In the genomic region with DNA sequence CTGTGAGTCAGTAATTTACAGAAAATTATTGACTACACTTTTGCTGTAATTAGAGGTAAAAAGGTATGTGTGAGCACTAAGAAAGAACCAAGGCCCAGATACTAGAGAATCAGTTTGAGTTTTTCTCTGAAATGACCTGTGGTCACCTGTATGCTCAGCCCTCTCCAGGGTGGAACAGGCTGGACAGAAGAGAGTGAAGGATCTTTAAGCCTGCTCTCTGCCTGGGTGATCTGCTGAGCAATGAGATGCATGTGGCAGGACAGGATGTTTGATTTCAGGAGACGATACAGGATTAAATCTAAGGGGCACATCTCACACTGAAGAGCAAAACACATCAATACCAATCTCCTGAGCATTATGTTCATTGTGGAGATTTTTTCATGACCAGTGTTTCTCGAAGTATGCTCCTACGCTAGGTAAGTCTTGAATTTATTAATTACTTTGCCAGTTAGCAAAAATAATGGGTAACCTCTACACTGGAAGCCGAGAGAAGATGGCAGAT, we compare ENCODE assay signal across 14 cellular contexts.
"Had no signal": no experiment of that assay in that cellular context is flagged by ENCODE, and none has a peak within 500 bp of the region (broad histone marks: within the 10 kb centered on the region; RNA-seq: fewer than 3 reads in every experiment).

No MANE protein-coding gene starts in this region.

- H3K27ac ChIP-seq: esophagus squamous epithelium, parathyroid adenoma, SJSA1 had no signal

- H3K4me1 ChIP-seq: parathyroid adenoma, SJSA1 had no signal

- FAIRE-seq: colon had no signal

- DNase-seq: activated CD4-positive, alpha-beta T cell treated with anti-CD3 and anti-CD28 coated beads, Interleukin-2, amount 50 U/mL, for 4 hours; activated gamma-delta T cell; activated T-cell treated with anti-CD3 and anti-CD28 coated beads, Interleukin-2, amount 50 U/mL, for 4 hours; caudate nucleus; esophagus squamous epithelium; retina; stimulated activated CD4-positive, alpha-beta T cell treated with anti-CD3 and anti-CD28 coated beads, Interleukin-4, amount 100 ng/mL, for 24 hours; stimulated activated naive CD8-positive, alpha-beta T cell treated with anti-CD3 and anti-CD28 coated beads, Interleukin-15, Interleukin-2, amounts not matched to agents 100 U/mL and 50 U/mL, for 24 hours; SW 1271 had no signal

- H3K79me2 ChIP-seq: parathyroid adenoma had no signal

- H3K27ac Mint-ChIP-seq: T-helper 2 cell treated with Interferon-gamma antibody and Interleukin-4, amounts not matched to agents 5 μg/mL and 100 μg/mL, for 36 hours had no signal

- H3K27me3 ChIP-seq: esophagus squamous epithelium, SJSA1 had no signal

- H3K9ac ChIP-seq: parathyroid adenoma had no signal

- H3K9me3 ChIP-seq: esophagus squamous epithelium, SJSA1 had no signal

- H3K9me3 Mint-ChIP-seq: activated naive CD4-positive, alpha-beta T cell treated with anti-CD3 and anti-CD28 coated beads, Interleukin-2, amount 50 U/mL, for 72 hours; activated T-cell treated with anti-CD3 and anti-CD28 coated beads, Interleukin-2, amount 50 U/mL, for 4 hours; T-helper 2 cell treated with Interferon-gamma antibody and Interleukin-4, amounts not matched to agents 5 μg/mL and 100 μg/mL, for 36 hours had no signal

- H3K4me3 Mint-ChIP-seq: activated T-cell treated with anti-CD3 and anti-CD28 coated beads, Interleukin-2, amount 50 U/mL, for 4 hours; T-helper 2 cell treated with Interferon-gamma antibody and Interleukin-4, amounts not matched to agents 5 μg/mL and 100 μg/mL, for 36 hours had no signal

- H3K4me3 ChIP-seq: esophagus squamous epithelium, SJSA1 had no signal

- H2AFZ ChIP-seq: parathyroid adenoma had no signal
